29 cellular contexts compared by ENCODE assay signal in genomic region chr13:50419466-50419865, GRCh38.
DNase-seq lines count a peak whose midpoint lies in the region; ATAC-seq and TF ChIP-seq lines count a peak whose summit lies in the region.
"Had no signal": no experiment of that assay in that cellular context is flagged by ENCODE, and none has a peak within 500 bp of the region (broad histone marks: within the 10 kb centered on the region; RNA-seq: fewer than 3 reads in every experiment).

No MANE protein-coding gene starts in this region.

- H3K27ac ChIP-seq in GM23338 (ENCODE audit: low read depth) (no peak overlapping the region), esophagus muscularis mucosa (replicated peaks in 1 of 4) (peak overlapping the region; percentile 53 to 64 (median 56)), lower lobe of right lung (peak overlapping the region; percentile 9)
- H3K27ac ChIP-seq: C4-2B, SK-N-MC, thyroid gland had no signal

- no peak overlapping the region for H3K4me2 ChIP-seq in GM23338

- H3K4me3 ChIP-seq in GM23338 (no peak overlapping the region), esophagus muscularis mucosa (peak overlapping the region; percentile 11 to 38 (median 26)), lower lobe of right lung (no peak overlapping the region)
- H3K4me3 ChIP-seq: SK-N-MC, thyroid gland had no signal

- peaks cover 5% of the 10 kb centered on the region for H3K9me2 ChIP-seq in GM23338 (ENCODE audit: insufficient read depth)

- H3K9me3 ChIP-seq in esophagus muscularis mucosa, result no peaks in the 10 kb centered on the region
- no peaks in the 10 kb centered on the region for H3K9me3 ChIP-seq in lower lobe of right lung
- H3K9me3 ChIP-seq: thyroid gland had no signal

- no peak for TF ChIP-seq EP300 in esophagus muscularis mucosa (IDR thresholded peaks at IDR 0.05)

- POLR2A ChIA-PET in activated CD4-positive, alpha-beta memory T cell treated with anti-CD3 and anti-CD28 coated beads, Interleukin-2, amount 10 ng/mL, durations not matched to agents 7 days and 5 days (lab: Charles Lee), result interaction anchor here (1.0 kb wide), 1 partner anchor 84 kb away, joined by 3 read pairs; no protein-coding TSS in a partner anchor

- DNase-seq in GM23338 (ENCODE audit: low spot score), result peak; percentile 24
- peak; percentile 36 for DNase-seq in NCI-H1417 treated with DMSO at 0.1 percent for 48 hours (lab: John Stamatoyannopoulos, UW)
- no peak for DNase-seq in esophagus muscularis mucosa (ENCODE audit: extremely low spot score)
- DNase-seq in lower lobe of right lung, result no peak
- no peak for DNase-seq in superior temporal gyrus (ENCODE audit: extremely low spot score)
- no peak for DNase-seq in activated CD4-positive, alpha-beta memory T cell treated with anti-CD3 and anti-CD28 coated beads, Interleukin-2, amount 10 ng/mL, durations not matched to agents 7 days and 5 days
- no peak for DNase-seq in CD1c-positive myeloid dendritic cell (ENCODE audit: extremely low spot score)
- no peak for DNase-seq in stimulated activated naive B cell treated with anti-CD40 and anti-IgM and Interleukin-4, amounts not matched to agents 10 μg/mL and 1 μg/mL and 100 μg/mL, for 72 hours
- DNase-seq: activated CD4-positive, alpha-beta T cell treated with anti-CD3 and anti-CD28 coated beads for 4 hours; activated CD8-positive, alpha-beta memory T cell treated with anti-CD3 and anti-CD28 coated beads, Interleukin-2, amount 10 ng/mL, durations not matched to agents 7 days and 5 days; activated naive CD4-positive, alpha-beta T cell treated with anti-CD3 and anti-CD28 coated beads, Interleukin-2, amount 10 ng/mL, durations not matched to agents 7 days and 5 days; activated T-cell treated with anti-CD3 and anti-CD28 coated beads, Interleukin-2, amount 50 U/mL, for 72 hours; Calu3; central memory CD4-positive, alpha-beta T cell; dorsolateral prefrontal cortex; GOT3; naive B cell; NCI-H187; NCI-H2227 treated with DMSO at 0.1 percent for 48 hours; NK-92 treated with Interleukin-12 subunit alpha and Interleukin-12 subunit beta, amount 100 ng/mL, for 24 hours; occipital lobe; stimulated activated CD4-positive, alpha-beta T cell treated with anti-CD3 and anti-CD28 coated beads, Interleukin-12 subunit alpha, Interleukin-12 subunit beta, amount 100 ng/mL, for 4 hours; stimulated activated CD4-positive, alpha-beta T cell treated with anti-CD3 and anti-CD28 coated beads, Interleukin-4, amount 100 ng/mL, for 24 hours; stimulated activated naive CD4-positive, alpha-beta T cell treated with Interleukin-2 at 50 U/mL for 16 hours; thyroid gland had no signal

- ATAC-seq in GM23338 (peak; percentile 64), lower lobe of right lung (no peak)
- ATAC-seq in stimulated activated naive B cell treated with anti-CD40 and anti-IgM and Interleukin-4, amounts not matched to agents 10 μg/mL and 1 μg/mL and 100 μg/mL, for 72 hours (replicated peaks), result no peak
- ATAC-seq: activated CD8-positive, alpha-beta memory T cell treated with anti-CD3 and anti-CD28 coated beads, Interleukin-2, amount 10 ng/mL, durations not matched to agents 7 days and 5 days; activated T-cell treated with anti-CD3 and anti-CD28 coated beads, Interleukin-2, amount 50 U/mL, for 72 hours; left colon had no signal

- TF ChIP-seq POLR2A in esophagus muscularis mucosa (IDR thresholded peaks at IDR 0.05; ENCODE audit: low read depth), result no peak

- CTCF ChIA-PET in activated CD4-positive, alpha-beta memory T cell treated with anti-CD3 and anti-CD28 coated beads, Interleukin-2, amount 10 ng/mL, durations not matched to agents 7 days and 5 days (lab: Charles Lee), result interaction anchor here (1.1 kb wide), 1 partner anchor 422 kb away, joined by 3 read pairs; the partner anchor contains the start of gene TRIM13

- H4K20me1 ChIP-seq in GM23338 (replicated peaks; ENCODE audit: insufficient read depth), result no peaks in the 10 kb centered on the region

- H3K79me2 ChIP-seq in GM23338 (replicated peaks; ENCODE audit: insufficient read depth), result no peaks in the 10 kb centered on the region

- TF ChIP-seq CTCF in GM23338 (conservative IDR thresholded peaks at IDR 0.05; ENCODE audit: low read depth in 2 of 2) (no peak), esophagus muscularis mucosa (IDR thresholded peaks at IDR 0.05) (no peak), lower lobe of right lung (IDR thresholded peaks at IDR 0.05) (no peak)

- no peak overlapping the region for H3K27ac Mint-ChIP-seq in GM23338
- H3K27ac Mint-ChIP-seq in activated CD4-positive, alpha-beta memory T cell treated with anti-CD3 and anti-CD28 coated beads, Interleukin-2, amount 10 ng/mL, durations not matched to agents 7 days and 5 days, result no peak overlapping the region
- no peak overlapping the region for H3K27ac Mint-ChIP-seq in stimulated activated naive B cell treated with anti-CD40 and anti-IgM and Interleukin-4, amounts not matched to agents 10 μg/mL and 1 μg/mL and 100 μg/mL, for 72 hours
- H3K27ac Mint-ChIP-seq: activated CD8-positive, alpha-beta memory T cell treated with anti-CD3 and anti-CD28 coated beads, Interleukin-2, amount 10 ng/mL, durations not matched to agents 7 days and 5 days; activated naive CD4-positive, alpha-beta T cell treated with anti-CD3 and anti-CD28 coated beads, Interleukin-2, amount 10 ng/mL, durations not matched to agents 7 days and 5 days; activated T-cell treated with anti-CD3 and anti-CD28 coated beads, Interleukin-2, amount 50 U/mL, for 72 hours; naive B cell; T-helper 2 cell treated with Interferon-gamma antibody and Interleukin-4, amounts not matched to agents 5 μg/mL and 100 μg/mL, for 36 hours had no signal

- peaks cover 9% of the 10 kb centered on the region; the same call in 2 of the 3 replicates for H3K9me3 Mint-ChIP-seq in GM23338
- peaks cover 5% of the 10 kb centered on the region for H3K9me3 Mint-ChIP-seq in activated CD4-positive, alpha-beta memory T cell treated with anti-CD3 and anti-CD28 coated beads, Interleukin-2, amount 10 ng/mL, durations not matched to agents 7 days and 5 days
- H3K9me3 Mint-ChIP-seq in stimulated activated naive B cell treated with anti-CD40 and anti-IgM and Interleukin-4, amounts not matched to agents 10 μg/mL and 1 μg/mL and 100 μg/mL, for 72 hours, result peaks cover 8 to 11% of the 10 kb centered on the region in 2 donors

- H3F3A ChIP-seq in GM23338 (replicated peaks; ENCODE audit: low read depth), result no peaks in the 10 kb centered on the region

- H3K4me3 Mint-ChIP-seq in GM23338, result no peak overlapping the region
- H3K4me3 Mint-ChIP-seq in activated CD4-positive, alpha-beta memory T cell treated with anti-CD3 and anti-CD28 coated beads, Interleukin-2, amount 10 ng/mL, durations not matched to agents 7 days and 5 days, result no peak overlapping the region
- no peak overlapping the region for H3K4me3 Mint-ChIP-seq in stimulated activated naive B cell treated with anti-CD40 and anti-IgM and Interleukin-4, amounts not matched to agents 10 μg/mL and 1 μg/mL and 100 μg/mL, for 72 hours
- H3K4me3 Mint-ChIP-seq: activated CD8-positive, alpha-beta memory T cell treated with anti-CD3 and anti-CD28 coated beads, Interleukin-2, amount 10 ng/mL, durations not matched to agents 7 days and 5 days; activated naive CD4-positive, alpha-beta T cell treated with anti-CD3 and anti-CD28 coated beads, Interleukin-2, amount 10 ng/mL, durations not matched to agents 7 days and 5 days; activated T-cell treated with anti-CD3 and anti-CD28 coated beads, Interleukin-2, amount 50 U/mL, for 72 hours; naive B cell; T-helper 2 cell treated with Interferon-gamma antibody and Interleukin-4, amounts not matched to agents 5 μg/mL and 100 μg/mL, for 36 hours had no signal

- H3K27me3 ChIP-seq in GM23338 (ENCODE audit: insufficient read depth) (no peaks in the 10 kb centered on the region), esophagus muscularis mucosa (no peaks in the 10 kb centered on the region), lower lobe of right lung (ENCODE audit: low read depth) (no peaks in the 10 kb centered on the region)
- H3K27me3 ChIP-seq: dorsolateral prefrontal cortex, thyroid gland had no signal

- peaks cover 6% of the 10 kb centered on the region for H3K27me3 Mint-ChIP-seq in GM23338 (ENCODE audit: insufficient read depth, low read depth, poor library complexity)
- H3K27me3 Mint-ChIP-seq in activated CD4-positive, alpha-beta memory T cell treated with anti-CD3 and anti-CD28 coated beads, Interleukin-2, amount 10 ng/mL, durations not matched to agents 7 days and 5 days, result no peaks in the 10 kb centered on the region
- no peaks in the 10 kb centered on the region for H3K27me3 Mint-ChIP-seq in stimulated activated naive B cell treated with anti-CD40 and anti-IgM and Interleukin-4, amounts not matched to agents 10 μg/mL and 1 μg/mL and 100 μg/mL, for 72 hours
- H3K27me3 Mint-ChIP-seq: naive B cell had no signal

- H3K4me1 ChIP-seq in GM23338 (ENCODE audit: insufficient read depth) (no peaks in the 10 kb centered on the region), esophagus muscularis mucosa (peaks cover 42 to 54% (median 49%) of the 10 kb centered on the region in 4 donors), lower lobe of right lung (peaks cover 26% of the 10 kb centered on the region)

- intact Hi-C loops in esophagus muscularis mucosa (cut with DNase I) (no loop called here), lower lobe of right lung (cut with DNase I) (no loop called here)

- peaks cover 11% of the 10 kb centered on the region; the same call in 2 of the 3 replicates for H3K36me3 Mint-ChIP-seq in GM23338 (ENCODE audit: low read depth)
- H3K36me3 Mint-ChIP-seq in activated CD4-positive, alpha-beta memory T cell treated with anti-CD3 and anti-CD28 coated beads, Interleukin-2, amount 10 ng/mL, durations not matched to agents 7 days and 5 days (ENCODE audit: low read depth), result no peaks in the 10 kb centered on the region
- peaks cover 4 to 9% of the 10 kb centered on the region in 2 donors for H3K36me3 Mint-ChIP-seq in stimulated activated naive B cell treated with anti-CD40 and anti-IgM and Interleukin-4, amounts not matched to agents 10 μg/mL and 1 μg/mL and 100 μg/mL, for 72 hours
- H3K36me3 Mint-ChIP-seq: activated naive CD4-positive, alpha-beta T cell treated with anti-CD3 and anti-CD28 coated beads, Interleukin-2, amount 10 ng/mL, durations not matched to agents 7 days and 5 days had no signal

- H3K36me3 ChIP-seq in GM23338 (ENCODE audit: insufficient read depth), result no peaks in the 10 kb centered on the region
- H3K36me3 ChIP-seq in esophagus muscularis mucosa, result no peaks in the 10 kb centered on the region
- H3K36me3 ChIP-seq in lower lobe of right lung, result no peaks in the 10 kb centered on the region
- H3K36me3 ChIP-seq: thyroid gland had no signal

- no peak overlapping the region for H2AFZ ChIP-seq in GM23338

- peaks cover 10% of the 10 kb centered on the region for H3K4me1 Mint-ChIP-seq in GM23338
- peaks cover 14% of the 10 kb centered on the region for H3K4me1 Mint-ChIP-seq in activated CD4-positive, alpha-beta memory T cell treated with anti-CD3 and anti-CD28 coated beads, Interleukin-2, amount 10 ng/mL, durations not matched to agents 7 days and 5 days
- H3K4me1 Mint-ChIP-seq in stimulated activated naive B cell treated with anti-CD40 and anti-IgM and Interleukin-4, amounts not matched to agents 10 μg/mL and 1 μg/mL and 100 μg/mL, for 72 hours, result peaks cover 21 to 28% of the 10 kb centered on the region in 2 donors
- H3K4me1 Mint-ChIP-seq: activated naive CD4-positive, alpha-beta T cell treated with anti-CD3 and anti-CD28 coated beads, Interleukin-2, amount 10 ng/mL, durations not matched to agents 7 days and 5 days had no signal

TF ChIP-seq in GM23338, 12 proteins besides CTCF, POLR2A, EP300 and RAD21 (continues in another document):
- TF ChIP-seq CREB1 (CRISPR knock-in tag; IDR thresholded peaks at IDR 0.05; ENCODE audit: low read depth), result no peak

Comparison
In these comparisons a context has a peak if more than half of its experiments do, and no peak if none do; other contexts are left out.
1. DNase-seq: peak in GM23338 (single experiment) and NCI-H1417 treated with DMSO at 0.1 percent for 48 hours (single experiment); none in esophagus muscularis mucosa (single experiment), lower lobe of right lung (single experiment), superior temporal gyrus (single experiment), activated CD4-positive, alpha-beta memory T cell treated with anti-CD3 and anti-CD28 coated beads, Interleukin-2, amount 10 ng/mL, durations not matched to agents 7 days and 5 days (single experiment), CD1c-positive myeloid dendritic cell (single experiment) and stimulated activated naive B cell treated with anti-CD40 and anti-IgM and Interleukin-4, amounts not matched to agents 10 μg/mL and 1 μg/mL and 100 μg/mL, for 72 hours (single experiment).
2. H3K4me3 ChIP-seq: peak in esophagus muscularis mucosa (4 of 4); none in GM23338 (single experiment) and lower lobe of right lung (single experiment).